ENCODE assay signal across 8 cellular contexts in the genomic region with DNA sequence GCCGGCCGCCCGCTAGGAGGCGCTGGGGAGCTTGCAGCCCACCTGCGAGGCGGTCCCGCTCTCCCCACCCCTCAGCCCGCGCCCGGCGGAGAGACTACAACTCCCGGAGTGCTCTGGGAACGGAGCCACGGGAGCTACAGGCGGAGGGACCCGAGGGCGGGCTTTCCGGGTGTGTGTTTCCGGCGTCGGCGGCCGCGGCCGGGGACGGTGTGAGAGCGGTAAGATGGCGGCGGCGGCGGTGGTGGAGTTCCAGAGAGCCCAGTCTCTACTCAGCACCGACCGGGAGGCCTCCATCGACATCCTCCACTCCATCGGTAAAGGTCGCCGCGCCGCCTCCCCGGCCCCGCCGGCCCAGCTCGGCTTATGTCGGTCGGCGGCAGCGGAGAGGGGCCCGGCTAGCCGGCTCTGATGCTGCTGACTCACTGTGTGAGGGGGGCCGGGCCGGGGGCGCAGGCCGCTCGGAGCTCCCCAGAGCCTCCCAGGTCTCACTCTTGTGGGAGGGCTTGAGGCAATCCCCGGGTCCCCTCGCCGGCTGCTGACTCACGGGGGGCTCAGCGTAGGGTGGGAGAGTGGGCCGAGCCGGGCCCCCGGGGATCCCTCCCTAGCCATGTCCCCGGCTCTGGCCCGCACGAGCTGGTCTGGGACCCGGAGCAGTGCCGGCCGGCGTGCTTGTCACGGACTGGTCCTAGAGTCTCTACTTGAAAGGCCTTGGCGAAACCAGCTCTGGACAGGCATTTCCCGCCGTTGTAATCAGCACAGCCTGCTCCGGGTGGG. TPM values are rescaled to one million over a fixed set of nuclear protein-coding genes. Genes with fewer than 3 reads are reported as not detected.
DNase-seq lines count a peak whose midpoint lies in the region; ATAC-seq, FAIRE-seq and TF ChIP-seq lines count a peak whose summit lies in the region.

A gene (plus strand): TSS at position 210 of the 774 bp plus-strand sequence. CDS start 14 bp downstream, at position 224.

- peak; percentile 36 for FAIRE-seq in TTC549 (lab: Jason Lieb, UNC)

- peak within 1 kb of the TSS; percentile 47 to 87 for H3K4me3 ChIP-seq in body of pancreas
- H3K4me3 ChIP-seq in sigmoid colon: peak within 1 kb of the TSS; percentile 93 to 100 (median 99)

- no peak for TF ChIP-seq EP300 in sigmoid colon (IDR thresholded peaks at IDR 0.05)

- ATAC-seq in GM18519 (IDR thresholded peaks at IDR 0.05; ENCODE audit: low FRiP score, unreplicated experiment) (peak; percentile 82), HG03060 (IDR thresholded peaks at IDR 0.05; ENCODE audit: low read depth, unreplicated experiment) (peak; percentile 77), body of pancreas (peak; percentile 97)

- intact Hi-C loops in body of pancreas (cut with DNase I) (no loop called here), sigmoid colon (cut with DNase I) (loop anchor here (2.0 to 10.0 kb wide), 2 partner anchors 42 to 70 kb away; a partner anchor contains a TSS)

- peak within 1 kb of the TSS; percentile 57 to 81 (median 68) for H3K27ac ChIP-seq in body of pancreas
- peak within 1 kb of the TSS; percentile 84 to 92 (median 86) for H3K27ac ChIP-seq in sigmoid colon

- DNase-seq in A172 (ENCODE audit: low spot score) (peak; percentile 97), NCI-H2107 (lab: John Stamatoyannopoulos, UW) (peak; percentile 96), body of pancreas (peak; percentile 98 to 100 (median 98)), iPS DF 19.7 (ENCODE audit: low read depth, low spot score) (peak; percentile 86), sigmoid colon (peak; percentile 99)

- TF ChIP-seq CTCF in body of pancreas (IDR thresholded peaks at IDR 0.05) (peak; percentile 88 to 96 (median 92)), sigmoid colon (IDR thresholded peaks at IDR 0.05) (peak; percentile 66 to 88 (median 79))

- no peaks in the 10 kb centered on the region for H3K9me3 ChIP-seq in body of pancreas
- no peaks in the 10 kb centered on the region for H3K9me3 ChIP-seq in sigmoid colon

- WGBS in body of pancreas, 2 donors: 0 to 1% methylated on average over 13 to 73 of the region's 74 CpGs
- WGBS in sigmoid colon, 2 donors: 0% methylated on average over 74 of the region's 74 CpGs

- H3K27me3 ChIP-seq in body of pancreas: no peaks in the 10 kb centered on the region
- H3K27me3 ChIP-seq in sigmoid colon: no peaks in the 10 kb centered on the region

- H3K36me3 ChIP-seq in body of pancreas (replicated peaks in 1 of 2; ENCODE audit: insufficient read depth in 1 of 2, low read depth in 2 of 2) (peaks cover 0 to 4% of the 10 kb centered on the region in 2 donors), sigmoid colon (peaks cover 0 to 28% (median 15%) of the 10 kb centered on the region in 4 donors)

- TF ChIP-seq POLR2A in body of pancreas (IDR thresholded peaks at IDR 0.05) (peak in 2 of 3 donors; percentile 69 to 70), sigmoid colon (IDR thresholded peaks at IDR 0.05) (peak; percentile 39)

- H3K4me1 ChIP-seq in body of pancreas: peaks cover 16% of the 10 kb centered on the region
- H3K4me1 ChIP-seq in sigmoid colon: peaks cover 0 to 31% (median 25%) of the 10 kb centered on the region in 4 donors

RNA-seq across cellular contexts. Expression of the gene that starts here (rescaled TPM):
- total RNA-seq in A172 (2014; rRNA removed; shearing (Covaris generic)): 214 and 304 TPM in 2 replicates
- total RNA-seq in body of pancreas (10 to 100 TPM; 18.9 to 24.7 TPM), sigmoid colon (10 to 100 TPM; 42.4 to 59.8 (median 43.2) TPM)
- polyA plus RNA-seq in sigmoid colon: 10 to 100 TPM; 42.0 to 71.7 (median 52.2) TPM

Comparison
In these comparisons a context has a peak if more than half of its experiments do, and no peak if none do; other contexts are left out.
1. Peak in every context shown above with its lines: DNase-seq, ATAC-seq, H3K4me3 ChIP-seq and H3K27ac ChIP-seq.